In genomic region chr17:78716292-78716691, GRCh38 we compare ENCODE assay signal across 1 cellular context.
TF ChIP-seq lines count a peak whose summit lies in the region.

No MANE protein-coding gene starts in this region.

TF ChIP-seq in endothelial cell of umbilical vein, 7 proteins besides CTCF, POLR2A, EP300 and RAD21 (continued from another document):
- no peak for TF ChIP-seq POLR2AphosphoS5 (IDR thresholded peaks at IDR 0.05; ENCODE audit: insufficient read depth, low read depth, low read length)
- TF ChIP-seq FOS (IDR thresholded peaks at IDR 0.05; ENCODE audit: borderline replicate concordance, insufficient read depth, low read length), result no peak
- TF ChIP-seq MYC (IDR thresholded peaks at IDR 0.05; ENCODE audit: low read depth, low read length), result no peak
- TF ChIP-seq EZH2 (IDR thresholded peaks at IDR 0.05; ENCODE audit: borderline replicate concordance, low read depth, low read length, severe bottlenecking), result no peak
